ENCODE assay signal across 11 cellular contexts in genomic region chr3:122941233-122942206, GRCh38.
DNase-seq lines count a peak whose midpoint lies in the region; ATAC-seq and TF ChIP-seq lines count a peak whose summit lies in the region.
"Had no signal": no experiment of that assay in that cellular context is flagged by ENCODE, and none has a peak within 500 bp of the region (broad histone marks: within the 10 kb centered on the region; RNA-seq: fewer than 3 reads in every experiment).

No MANE protein-coding gene starts in this region.

- no peak overlapping the region for H2AK9ac ChIP-seq in IMR-90 (replicated peaks; ENCODE audit: low read depth, low read length, poor library complexity)

- H3K27ac Mint-ChIP-seq in Caco-2 (ENCODE audit: unreplicated experiment): no peak overlapping the region
- peak overlapping the region in 3 of 5 experiments; percentile 37 to 86 (median 72) for H3K27ac Mint-ChIP-seq in brain

- TF ChIP-seq CTCF in Caco-2 (IDR thresholded peaks at IDR 0.05; ENCODE audit: insufficient read depth in 1 of 2, low read depth in 1 of 2, low read length in 1 of 2, severe bottlenecking in 1 of 2, unreplicated experiment in 1 of 2) (peak; percentile 17 to 55), IMR-90 (conservative IDR thresholded peaks at IDR 0.05; ENCODE audit: low read depth, low read length) (peak; percentile 37), brain (conservative IDR thresholded peaks at IDR 0.05) (peak in 1 of 2 experiments; percentile 19)

- no peak overlapping the region for H3K27ac ChIP-seq in IMR-90 (ENCODE audit: insufficient read depth, low read length)
- H3K27ac ChIP-seq in mesenchymal stem cell (ENCODE audit: low read length, poor library complexity, severe bottlenecking): no peak overlapping the region

- H3K4me3 Mint-ChIP-seq in Caco-2 (ENCODE audit: unreplicated experiment) (no peak overlapping the region), brain (no peak overlapping the region)

- H4K20me1 ChIP-seq in IMR-90 (ENCODE audit: insufficient read depth, low read length): no peaks in the 10 kb centered on the region

- in situ Hi-C loops in IMR-90 (cut with MboI; ENCODE audit: low sequenced_read_pairs): loop anchor here (10.0 kb wide), 1 partner anchor 83 kb away; the partner anchor contains the start of gene SEMA5B
- in situ Hi-C loops in HAP-1 (cut with MboI; ENCODE audit: low sequenced_read_pairs): loop anchor here (25.0 kb wide), 1 partner anchor 321 kb away; no protein-coding TSS in a partner anchor

- TF ChIP-seq RAD21 in IMR-90 (IDR thresholded peaks at IDR 0.05; ENCODE audit: low read length): peak; percentile 36

- H2BK5ac ChIP-seq in IMR-90 (ENCODE audit: low read depth, low read length, poor library complexity, severe bottlenecking) (no peak overlapping the region), mesenchymal stem cell (ENCODE audit: low read depth, low read length, poor library complexity, severe bottlenecking) (no peak overlapping the region)

- CTCF ChIA-PET in Caco-2 (lab: Charles Lee): no interaction called here
- CTCF ChIA-PET in IMR-90 (lab: Yijun Ruan, JAX): interaction anchor here (1.4 to 1.6 kb wide), 2 partner anchors 83 to 87 kb away, joined by 3 to 5 read pairs; partner anchors contain the start of gene SEMA5B

- H3K27me3 Mint-ChIP-seq in Caco-2 (ENCODE audit: insufficient read depth, unreplicated experiment) (no peaks in the 10 kb centered on the region), brain (peaks cover 2% of the 10 kb centered on the region)

- H2BK120ac ChIP-seq in IMR-90 (ENCODE audit: low read depth, low read length): no peak overlapping the region
- no peak overlapping the region for H2BK120ac ChIP-seq in mesenchymal stem cell (ENCODE audit: low read depth, low read length)

- H3K4ac ChIP-seq in IMR-90 (ENCODE audit: low read depth, low read length): no peak overlapping the region
- no peak overlapping the region for H3K4ac ChIP-seq in mesenchymal stem cell (ENCODE audit: low read depth in 1 of 2, low read length in 2 of 2)

- H3K36me3 Mint-ChIP-seq in Caco-2 (ENCODE audit: insufficient read depth, unreplicated experiment): peaks cover 5% of the 10 kb centered on the region
- peaks cover 7% of the 10 kb centered on the region for H3K36me3 Mint-ChIP-seq in brain

- H3K4me2 ChIP-seq in IMR-90 (ENCODE audit: low read depth, low read length) (no peak overlapping the region), mesenchymal stem cell (ENCODE audit: low read length, poor library complexity, severe bottlenecking) (no peak overlapping the region)

- no peak overlapping the region for H3K4me3 ChIP-seq in Caco-2 (ENCODE audit: low read depth, low read length)
- H3K4me3 ChIP-seq in IMR-90 (ENCODE audit: insufficient read depth, low read depth, low read length): no peak overlapping the region
- no peak overlapping the region for H3K4me3 ChIP-seq in mesenchymal stem cell (ENCODE audit: insufficient read depth in 1 of 2, low read depth in 1 of 2, low read length in 2 of 2)
- H3K4me3 ChIP-seq in HAP-1: no peak overlapping the region
- H3K4me3 ChIP-seq: lung, sigmoid colon had no signal

- no peak overlapping the region for H3K9ac ChIP-seq in IMR-90 (ENCODE audit: low read depth, low read length)
- H3K9ac ChIP-seq in mesenchymal stem cell (ENCODE audit: low read length): no peak overlapping the region

- H3K27me3 ChIP-seq in Caco-2 (replicated peaks; ENCODE audit: control insufficient read depth, insufficient read depth, low read length) (no peaks in the 10 kb centered on the region), IMR-90 (ENCODE audit: control insufficient read depth, insufficient read depth, low read length) (peaks cover 49% of the 10 kb centered on the region), mesenchymal stem cell (ENCODE audit: control insufficient read depth in 1 of 2, insufficient read depth in 1 of 2, low read length in 2 of 2) (peaks cover 54 to 83% of the 10 kb centered on the region in 2 experiments), HAP-1 (ENCODE audit: low read depth) (no peaks in the 10 kb centered on the region)
- H3K27me3 ChIP-seq: sigmoid colon had no signal

- intact Hi-C loops in Caco-2 (cut with micrococcal nuclease; ENCODE audit: unreplicated experiment) (loop anchor here (2.0 to 10.0 kb wide), 4 partner anchors 41 to 317 kb away; no protein-coding TSS in a partner anchor), IMR-90 (cut with micrococcal nuclease) (loop anchor here (2.0 to 10.0 kb wide), 2 partner anchors 253 to 377 kb away; partner anchors contain the start of genes DTX3L and PARP9)

- no peaks in the 10 kb centered on the region for H3K9me1 ChIP-seq in IMR-90 (ENCODE audit: insufficient read depth, low read length)

- H4K8ac ChIP-seq in IMR-90 (ENCODE audit: low read depth in 2 of 2, low read length in 2 of 2): no peak overlapping the region
- H4K8ac ChIP-seq in mesenchymal stem cell (ENCODE audit: low read length): no peak overlapping the region

- no peak overlapping the region for H2BK20ac ChIP-seq in IMR-90 (ENCODE audit: low read depth, low read length)

- H3K4me1 Mint-ChIP-seq in Caco-2 (ENCODE audit: low read depth, unreplicated experiment) (peaks cover 7% of the 10 kb centered on the region), brain (peaks cover 59% of the 10 kb centered on the region)

- BruUV-seq in Caco-2 (replicated peaks; lab: Mats Ljungman, UMichigan) (no TSS peak), IMR-90 (replicated peaks; lab: Mats Ljungman, UMichigan) (no TSS peak)

- no peak for TF ChIP-seq POLR2A in IMR-90 (IDR thresholded peaks at IDR 0.05; ENCODE audit: low read depth, low read length)

- WGBS in IMR-90 (ENCODE audit: extremely low coverage in 2 of 2, insufficient read length in 1 of 2), 2 experiments: 80% methylated on average over 1 of the region's 6 CpGs; no CpG with 5 or more reads in 1 of the 2 experiments
- 97% methylated on average over 5 of the region's 6 CpGs for WGBS in mesenchymal stem cell

- H3K56ac ChIP-seq in IMR-90 (ENCODE audit: extremely low read depth, insufficient read depth, low read length): no peak overlapping the region

- H2BK15ac ChIP-seq in IMR-90 (ENCODE audit: low read depth, low read length) (no peak overlapping the region), mesenchymal stem cell (ENCODE audit: low read depth, poor library complexity, severe bottlenecking) (no peak overlapping the region)

- no peaks in the 10 kb centered on the region for H3K9me3 ChIP-seq in Caco-2
- H3K9me3 ChIP-seq in IMR-90 (ENCODE audit: control insufficient read depth, insufficient read depth, low read length): no peaks in the 10 kb centered on the region
- H3K9me3 ChIP-seq in mesenchymal stem cell (ENCODE audit: control insufficient read depth, low read length): no peaks in the 10 kb centered on the region
- no peaks in the 10 kb centered on the region for H3K9me3 ChIP-seq in HAP-1
- H3K9me3 ChIP-seq: sigmoid colon had no signal

- no peak for DNase-seq in Caco-2
- no peak for DNase-seq in IMR-90
- peak; percentile 13 for DNase-seq in mesenchymal stem cell
- no peak for DNase-seq in DMS153 treated with DMSO at 0.1 percent for 48 hours (lab: John Stamatoyannopoulos, UW; ENCODE audit: unreplicated experiment)
- no peak for DNase-seq in HAP-1 (ENCODE audit: low spot score in 2 of 2)
- DNase-seq: OCI-M1 had no signal

- no peak overlapping the region for H3K14ac ChIP-seq in IMR-90 (replicated peaks; ENCODE audit: low read depth, low read length)
- no peak overlapping the region for H3K14ac ChIP-seq in mesenchymal stem cell (ENCODE audit: low read length in 2 of 2)

- no peaks in the 10 kb centered on the region for H3K36me3 ChIP-seq in Caco-2 (ENCODE audit: control insufficient read depth, insufficient read depth, low read length)
- H3K36me3 ChIP-seq in IMR-90 (ENCODE audit: control insufficient read depth, insufficient read depth, low read length): no peaks in the 10 kb centered on the region
- no peaks in the 10 kb centered on the region for H3K36me3 ChIP-seq in mesenchymal stem cell (ENCODE audit: control insufficient read depth in 1 of 2, insufficient read depth in 2 of 2, low read depth in 1 of 2, low read length in 2 of 2)
- H3K36me3 ChIP-seq in HAP-1 (replicated peaks): no peaks in the 10 kb centered on the region
- H3K36me3 ChIP-seq: sigmoid colon had no signal

- H2AFZ ChIP-seq in IMR-90 (replicated peaks; ENCODE audit: low read length, poor library complexity) (no peak overlapping the region), mesenchymal stem cell (ENCODE audit: low read depth, low read length) (no peak overlapping the region)

- H4K91ac ChIP-seq in IMR-90 (ENCODE audit: insufficient read depth, low read depth, low read length) (no peak overlapping the region), mesenchymal stem cell (ENCODE audit: low read length) (no peak overlapping the region)

- H3K9me3 Mint-ChIP-seq in Caco-2 (ENCODE audit: unreplicated experiment): no peaks in the 10 kb centered on the region
- peaks cover 0 to 6% (median 0%) of the 10 kb centered on the region in 5 experiments for H3K9me3 Mint-ChIP-seq in brain

- H4K5ac ChIP-seq in IMR-90 (ENCODE audit: low read depth, low read length): no peak overlapping the region

- H2AK5ac ChIP-seq in IMR-90 (ENCODE audit: low read depth, low read length): no peak overlapping the region
- no peak overlapping the region for H2AK5ac ChIP-seq in mesenchymal stem cell (ENCODE audit: low read length, severe bottlenecking)

- dilution Hi-C loops in IMR-90 (cut with HindIII; ENCODE audit: low sequenced_read_pairs, unreplicated experiment): no loop called here

- no peaks in the 10 kb centered on the region; the same call in 1 of the 2 replicates for H3K4me1 ChIP-seq in Caco-2
- no peaks in the 10 kb centered on the region for H3K4me1 ChIP-seq in IMR-90 (ENCODE audit: control insufficient read depth, insufficient read depth, low read length)
- H3K4me1 ChIP-seq in mesenchymal stem cell (ENCODE audit: control insufficient read depth, insufficient read depth, low read depth, low read length): peaks cover 2% of the 10 kb centered on the region
- H3K4me1 ChIP-seq in HAP-1: no peaks in the 10 kb centered on the region

- H3K23ac ChIP-seq in IMR-90 (ENCODE audit: low read depth, low read length) (no peak overlapping the region), mesenchymal stem cell (ENCODE audit: low read length in 2 of 2) (no peak overlapping the region)

- ATAC-seq in IMR-90 (ENCODE audit: low read depth) (no peak), HG03039 (IDR thresholded peaks at IDR 0.05; ENCODE audit: unreplicated experiment) (no peak), GM21390 (IDR thresholded peaks at IDR 0.05; ENCODE audit: unreplicated experiment) (no peak)

- H2BK12ac ChIP-seq in mesenchymal stem cell (ENCODE audit: low read length in 2 of 2): no peak overlapping the region

- H3K79me1 ChIP-seq in IMR-90 (ENCODE audit: low read depth in 1 of 2, low read length in 2 of 2) (no peaks in the 10 kb centered on the region), mesenchymal stem cell (replicated peaks; ENCODE audit: low read length, poor library complexity, severe bottlenecking) (no peaks in the 10 kb centered on the region)

- H3K18ac ChIP-seq in IMR-90 (ENCODE audit: low read depth, low read length): no peak overlapping the region
- H3K18ac ChIP-seq in mesenchymal stem cell (ENCODE audit: low read depth in 1 of 2, low read length in 2 of 2): no peak overlapping the region

- POLR2A ChIA-PET in Caco-2 (lab: Charles Lee): no interaction called here
- POLR2A ChIA-PET in IMR-90 (lab: Charles Lee; ENCODE audit: unreplicated experiment): no interaction called here

TF ChIP-seq in IMR-90, 13 proteins besides CTCF, POLR2A, EP300 and RAD21 (continues in another document):
- TF ChIP-seq SMC3 (IDR thresholded peaks at IDR 0.05; ENCODE audit: low read depth, low read length): peak; percentile 51
